Comparison of ENCODE assay signal across 1 cellular context in genomic region chr5:159207616-159208507, GRCh38.
TF ChIP-seq lines count a peak whose summit lies in the region.

No MANE protein-coding gene starts in this region.

TF ChIP-seq in HEK293, 187 proteins besides CTCF, POLR2A, EP300 and RAD21 (continued from another document):
- no peak for TF ChIP-seq ZNF148 (tag by site-specific recombination; IDR thresholded peaks at IDR 0.05; ENCODE audit: borderline replicate concordance)
- no peak for TF ChIP-seq ZNF169 (tag by site-specific recombination; IDR thresholded peaks at IDR 0.05)
- no peak; the same call in 1 of the 2 replicates for TF ChIP-seq TSHZ1 (tag by site-specific recombination; IDR thresholded peaks at IDR 0.05; ENCODE audit: borderline replicate concordance)
- TF ChIP-seq ZNF112 (tag by site-specific recombination; IDR thresholded peaks at IDR 0.05), result no peak
- no peak for TF ChIP-seq ZNF473 (tag by site-specific recombination; IDR thresholded peaks at IDR 0.05)
- no peak for TF ChIP-seq ZFP41 (tag by site-specific recombination; IDR thresholded peaks at IDR 0.05; ENCODE audit: borderline replicate concordance)
- no peak for TF ChIP-seq ZBTB10 (tag by site-specific recombination; IDR thresholded peaks at IDR 0.05)
- TF ChIP-seq ZNF10 (tag by site-specific recombination; IDR thresholded peaks at IDR 0.05), result 0 out of 2 replicates have a peak, but pooled peaks have one; percentile 29
- 0 out of 2 replicates have a peak, but pooled peaks have one; percentile 29 for TF ChIP-seq ZXDB (tag by site-specific recombination; IDR thresholded peaks at IDR 0.05)
- 0 out of 2 replicates have a peak, but pooled peaks have one; percentile 35 for TF ChIP-seq ZNF394 (tag by site-specific recombination; IDR thresholded peaks at IDR 0.05; ENCODE audit: borderline replicate concordance)
- TF ChIP-seq ZNF670 (tag by site-specific recombination; IDR thresholded peaks at IDR 0.05; ENCODE audit: low read depth), result no peak
- peak; percentile 24; the same call in 1 of the 2 replicates for TF ChIP-seq FEZF1 (tag by site-specific recombination; IDR thresholded peaks at IDR 0.05)
- no peak for TF ChIP-seq PATZ1 (tag by site-specific recombination; IDR thresholded peaks at IDR 0.05)
- no peak for TF ChIP-seq ZNF544 (tag by site-specific recombination; IDR thresholded peaks at IDR 0.05)
- peak; percentile 75; the same call in 1 of the 2 replicates for TF ChIP-seq ZNF2 (tag by site-specific recombination; IDR thresholded peaks at IDR 0.05)
- no peak for TF ChIP-seq ZNF37A (tag by site-specific recombination; IDR thresholded peaks at IDR 0.05)
- peak; percentile 59; the same call in 1 of the 2 replicates for TF ChIP-seq EGR2 (tag by site-specific recombination; IDR thresholded peaks at IDR 0.05; ENCODE audit: low read depth)
- no peak for TF ChIP-seq SCRT1 (tag by site-specific recombination; IDR thresholded peaks at IDR 0.05; ENCODE audit: borderline replicate concordance)
- no peak for TF ChIP-seq ZNF423 (tag by site-specific recombination; IDR thresholded peaks at IDR 0.05)
- no peak for TF ChIP-seq ZSCAN4 (tag by site-specific recombination; IDR thresholded peaks at IDR 0.05)
- TF ChIP-seq ZFP37 (tag by site-specific recombination; IDR thresholded peaks at IDR 0.05), result peak; percentile 78
- no peak for TF ChIP-seq ZNF350 (tag by site-specific recombination; IDR thresholded peaks at IDR 0.05)
- peak; percentile 73; the same call in 1 of the 2 replicates for TF ChIP-seq ZNF600 (tag by site-specific recombination; IDR thresholded peaks at IDR 0.05)
- TF ChIP-seq ZNF76 (tag by site-specific recombination; IDR thresholded peaks at IDR 0.05; ENCODE audit: borderline replicate concordance, low read depth), result peak; percentile 64; the same call in 1 of the 2 replicates
- no peak for TF ChIP-seq ZNF529 (tag by site-specific recombination; IDR thresholded peaks at IDR 0.05; ENCODE audit: insufficient replicate concordance)
- TF ChIP-seq ZFHX2 (tag by site-specific recombination; conservative IDR thresholded peaks at IDR 0.05), result peak; percentile 67
- TF ChIP-seq KLF10 (tag by site-specific recombination; IDR thresholded peaks at IDR 0.05), result no peak
- no peak for TF ChIP-seq MEIS1 (CRISPR knock-in tag; IDR thresholded peaks at IDR 0.05; ENCODE audit: borderline replicate concordance)
- TF ChIP-seq ZBTB44 (tag by site-specific recombination; IDR thresholded peaks at IDR 0.05), result peak; percentile 94
- 0 out of 2 replicates have a peak, but pooled peaks have one; percentile 18 for TF ChIP-seq TRIM28 (IDR thresholded peaks at IDR 0.05; ENCODE audit: borderline replicate concordance, low read length)
- TF ChIP-seq TCF7L2 (IDR thresholded peaks at IDR 0.05; ENCODE audit: borderline replicate concordance, low read depth, low read length), result no peak
- TF ChIP-seq ZBTB20 (tag by site-specific recombination; IDR thresholded peaks at IDR 0.05), result peak; percentile 81
- 0 out of 2 replicates have a peak, but pooled peaks have one; percentile 20 for TF ChIP-seq INSM2 (tag by site-specific recombination; IDR thresholded peaks at IDR 0.05)
- 0 out of 2 replicates have a peak, but pooled peaks have one; percentile 6 for TF ChIP-seq MYNN (tag by site-specific recombination; IDR thresholded peaks at IDR 0.05; ENCODE audit: borderline replicate concordance)
- TF ChIP-seq ZNF561 (tag by site-specific recombination; IDR thresholded peaks at IDR 0.05; ENCODE audit: borderline replicate concordance), result peak; percentile 39; the same call in 1 of the 2 replicates
- peak; percentile 86 for TF ChIP-seq ZNF660 (tag by site-specific recombination; IDR thresholded peaks at IDR 0.05)
- no peak for TF ChIP-seq AEBP2 (tag by site-specific recombination; IDR thresholded peaks at IDR 0.05; ENCODE audit: borderline replicate concordance)
